In the genomic region with DNA sequence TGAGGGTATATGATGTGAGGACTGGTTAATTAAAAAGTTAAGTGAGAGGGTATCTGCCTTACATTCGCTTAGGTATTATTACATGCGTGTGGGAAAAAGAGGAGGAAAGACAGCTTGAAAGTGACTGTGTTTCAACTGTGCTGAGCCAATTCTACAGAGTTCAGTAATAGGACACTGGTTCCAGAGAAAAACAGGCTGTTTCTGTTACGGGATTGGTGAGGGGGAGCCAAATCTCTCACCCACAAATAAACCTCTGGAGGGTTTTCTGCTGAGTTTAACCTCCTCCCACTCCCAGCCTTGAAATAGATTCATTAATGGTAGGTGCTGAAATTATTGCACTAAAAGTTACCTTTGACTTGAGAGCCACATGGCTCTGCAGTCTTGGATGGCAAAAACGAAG, we compare ENCODE assay signal across 24 cellular contexts. TPM values are rescaled to one million over a fixed set of nuclear protein-coding genes. Genes with fewer than 3 reads are reported as not detected.
DNase-seq lines count a peak whose midpoint lies in the region; ATAC-seq, FAIRE-seq and TF ChIP-seq lines count a peak whose summit lies in the region.
"Had no signal": no experiment of that assay in that cellular context is flagged by ENCODE, and none has a peak within 500 bp of the region (broad histone marks: within the 10 kb centered on the region; RNA-seq: fewer than 3 reads in every experiment).

No MANE protein-coding gene starts in this region.

- peak in 1 of 3 donors; percentile 32 for DNase-seq in right cardiac atrium
- DNase-seq in right atrium auricular region (ENCODE audit: low spot score): no peak
- peak; percentile 27 for DNase-seq in left kidney (ENCODE audit: low read depth, low spot score)
- no peak for DNase-seq in activated CD8-positive, alpha-beta memory T cell treated with anti-CD3 and anti-CD28 coated beads, Interleukin-2, amount 10 ng/mL, durations not matched to agents 7 days and 5 days
- no peak for DNase-seq in RCC 7860 (ENCODE audit: low spot score)
- no peak for DNase-seq in left colon
- DNase-seq: AML-193; Caco-2; CD4-positive, alpha-beta T cell; GM23248; H7; HFFc6; IMR-90 had no signal

- H3K27me3 ChIP-seq in right cardiac atrium (ENCODE audit: control insufficient read depth, insufficient read depth): no peaks in the 10 kb centered on the region
- peaks cover 0 to 3% of the 10 kb centered on the region in 2 donors for H3K27me3 ChIP-seq in right atrium auricular region
- H3K27me3 ChIP-seq in Loucy (ENCODE audit: insufficient read depth, low read length, poor library complexity, severe bottlenecking): no peaks in the 10 kb centered on the region

- no peak overlapping the region for H3K27ac Mint-ChIP-seq in activated CD8-positive, alpha-beta memory T cell treated with anti-CD3 and anti-CD28 coated beads, Interleukin-2, amount 10 ng/mL, durations not matched to agents 7 days and 5 days
- H3K27ac Mint-ChIP-seq: CD4-positive, alpha-beta T cell; HFFc6 had no signal

- no peaks in the 10 kb centered on the region for H3K9me3 Mint-ChIP-seq in activated CD8-positive, alpha-beta memory T cell treated with anti-CD3 and anti-CD28 coated beads, Interleukin-2, amount 10 ng/mL, durations not matched to agents 7 days and 5 days (ENCODE audit: low read depth)
- H3K9me3 Mint-ChIP-seq: CD4-positive, alpha-beta T cell; HFFc6 had no signal

- H3K4me2 ChIP-seq in Loucy (ENCODE audit: low read depth, low read length, poor library complexity, severe bottlenecking): peak overlapping the region; percentile 73

- H3K27ac ChIP-seq in right cardiac atrium (ENCODE audit: low read length) (no peak overlapping the region), right atrium auricular region (no peak overlapping the region)
- H3K27ac ChIP-seq: C4-2B, GM23248, HL-60 had no signal

- 0 out of 2 replicates have a peak, but pooled peaks cover 9% of the 10 kb centered on the region for H3F3A ChIP-seq in Loucy (ENCODE audit: low read depth)

- H3K27me3 Mint-ChIP-seq in activated CD8-positive, alpha-beta memory T cell treated with anti-CD3 and anti-CD28 coated beads, Interleukin-2, amount 10 ng/mL, durations not matched to agents 7 days and 5 days: peaks cover 76% of the 10 kb centered on the region

- no peaks in the 10 kb centered on the region for H3K4me1 Mint-ChIP-seq in activated CD8-positive, alpha-beta memory T cell treated with anti-CD3 and anti-CD28 coated beads, Interleukin-2, amount 10 ng/mL, durations not matched to agents 7 days and 5 days

- H3K9ac ChIP-seq in Loucy (ENCODE audit: low read depth, low read length, poor library complexity, severe bottlenecking): no peak overlapping the region
- H3K9ac ChIP-seq: GM23248 had no signal

- TF ChIP-seq CTCF in right atrium auricular region (IDR thresholded peaks at IDR 0.05) (no peak), Loucy (conservative IDR thresholded peaks at IDR 0.05; ENCODE audit: low read length) (no peak)

- no peaks in the 10 kb centered on the region for H3K79me2 ChIP-seq in Loucy (ENCODE audit: insufficient read depth, low read length)

- H3K9me3 ChIP-seq in right cardiac atrium (ENCODE audit: control insufficient read depth, low read length) (no peaks in the 10 kb centered on the region), right atrium auricular region (no peaks in the 10 kb centered on the region), Loucy (ENCODE audit: insufficient read depth, low read depth, low read length) (no peaks in the 10 kb centered on the region)
- H3K9me3 ChIP-seq: Caco-2 had no signal

- intact Hi-C loops in right cardiac atrium (cut with DNase I): no loop called here
- intact Hi-C loops in left colon (cut with DNase I, micrococcal nuclease): no loop called here

- H3K36me3 ChIP-seq in right atrium auricular region (no peaks in the 10 kb centered on the region), Loucy (ENCODE audit: insufficient read depth, low read length) (no peaks in the 10 kb centered on the region)

- FAIRE-seq in RCC 7860 (lab: Jason Lieb, UNC): no peak
- FAIRE-seq: A204.1, D721Med, G401.6, GM12891, GM19239 had no signal

- H3K36me3 Mint-ChIP-seq in activated CD8-positive, alpha-beta memory T cell treated with anti-CD3 and anti-CD28 coated beads, Interleukin-2, amount 10 ng/mL, durations not matched to agents 7 days and 5 days: no peaks in the 10 kb centered on the region

- H3K4me1 ChIP-seq in right cardiac atrium (ENCODE audit: control insufficient read depth, insufficient read depth, low read length) (no peaks in the 10 kb centered on the region), right atrium auricular region (no peaks in the 10 kb centered on the region), Loucy (ENCODE audit: insufficient read depth, low read length, poor library complexity, severe bottlenecking) (peaks cover 34% of the 10 kb centered on the region)
- H3K4me1 ChIP-seq: Caco-2 had no signal

- ATAC-seq in right cardiac atrium: peak; percentile 26 to 92
- no peak for ATAC-seq in activated CD8-positive, alpha-beta memory T cell treated with anti-CD3 and anti-CD28 coated beads, Interleukin-2, amount 10 ng/mL, durations not matched to agents 7 days and 5 days
- no peak for ATAC-seq in left colon
- ATAC-seq: HCT116 had no signal

- WGBS in right cardiac atrium: 54% methylated on average over 4 of the region's 4 CpGs

- H4K20me1 ChIP-seq in Loucy (ENCODE audit: insufficient read depth, low read length, poor library complexity, severe bottlenecking): no peaks in the 10 kb centered on the region

- H2AFZ ChIP-seq in Loucy (ENCODE audit: low read length): 0 out of 2 replicates have a peak overlapping the region, but pooled peaks have one; percentile 3
- H2AFZ ChIP-seq: GM23248 had no signal

- CTCF ChIA-PET in activated CD8-positive, alpha-beta memory T cell treated with anti-CD3 and anti-CD28 coated beads, Interleukin-2, amount 10 ng/mL, durations not matched to agents 7 days and 5 days (lab: Charles Lee): interaction anchor here (0.6 kb wide), 1 partner anchor 67 kb away, joined by 3 read pairs; no protein-coding TSS in a partner anchor

- H3K4me3 Mint-ChIP-seq in activated CD8-positive, alpha-beta memory T cell treated with anti-CD3 and anti-CD28 coated beads, Interleukin-2, amount 10 ng/mL, durations not matched to agents 7 days and 5 days: no peak overlapping the region
- H3K4me3 Mint-ChIP-seq: CD4-positive, alpha-beta T cell; HFFc6 had no signal

- H3K9me2 ChIP-seq in Loucy (replicated peaks; ENCODE audit: low read depth, low read length): no peaks in the 10 kb centered on the region

- H3K4me3 ChIP-seq in right cardiac atrium (ENCODE audit: low read length) (no peak overlapping the region), right atrium auricular region (no peak overlapping the region), Loucy (ENCODE audit: low read length, poor library complexity, severe bottlenecking) (no peak overlapping the region)
- H3K4me3 ChIP-seq: GM23248 had no signal

RNA-seq across cellular contexts. Expression of a gene that starts 3.9 kb away (rescaled TPM):
- total RNA-seq in right cardiac atrium (not detected), right atrium auricular region (not detected), left colon (not detected)
- not detected for polyA plus RNA-seq in right cardiac atrium
- not detected for total RNA-seq in activated CD8-positive, alpha-beta memory T cell treated with anti-CD3 and anti-CD28 coated beads, Interleukin-2, amount 10 ng/mL, durations not matched to agents 7 days and 5 days
- total RNA-seq: Caco-2; CD4-positive, alpha-beta T cell; GM23248; H7; HFFc6; HT1080; IMR-90 had no signal
- polyA plus RNA-seq: BJ, GM23248, IMR-90 had no signal

RNA-seq across cellular contexts. Expression of a gene that starts 6.4 kb away (rescaled TPM):
- total RNA-seq in right cardiac atrium (under 1 TPM in 1 of 4 donors, not detected in 3; 0.21 TPM), right atrium auricular region (not detected), left colon (under 1 TPM in 1 of 2 donors, not detected in 1; 0.36 TPM)
- polyA plus RNA-seq in right cardiac atrium: 0.43 TPM
- total RNA-seq in activated CD8-positive, alpha-beta memory T cell treated with anti-CD3 and anti-CD28 coated beads, Interleukin-2, amount 10 ng/mL, durations not matched to agents 7 days and 5 days: not detected
- total RNA-seq: Caco-2; CD4-positive, alpha-beta T cell; GM23248; H7; HFFc6; HT1080; IMR-90 had no signal
- polyA plus RNA-seq: BJ, GM23248, IMR-90 had no signal

RNA-seq across cellular contexts. Expression of a gene that starts 20.8 kb away (rescaled TPM):
- total RNA-seq in right cardiac atrium (not detected), right atrium auricular region (not detected), left colon (not detected)
- not detected for polyA plus RNA-seq in right cardiac atrium
- total RNA-seq in activated CD8-positive, alpha-beta memory T cell treated with anti-CD3 and anti-CD28 coated beads, Interleukin-2, amount 10 ng/mL, durations not matched to agents 7 days and 5 days: not detected
- total RNA-seq: Caco-2; CD4-positive, alpha-beta T cell; GM23248; H7; HFFc6; HT1080; IMR-90 had no signal
- polyA plus RNA-seq: BJ, GM23248, IMR-90 had no signal

RNA-seq across cellular contexts. Expression of a gene that starts 23.8 kb away (rescaled TPM):
- total RNA-seq in right cardiac atrium (not detected), right atrium auricular region (not detected), left colon (not detected)
- polyA plus RNA-seq in right cardiac atrium: not detected
- not detected for total RNA-seq in activated CD8-positive, alpha-beta memory T cell treated with anti-CD3 and anti-CD28 coated beads, Interleukin-2, amount 10 ng/mL, durations not matched to agents 7 days and 5 days
- total RNA-seq: Caco-2; CD4-positive, alpha-beta T cell; GM23248; H7; HFFc6; HT1080; IMR-90 had no signal
- polyA plus RNA-seq: BJ, GM23248, IMR-90 had no signal

RNA-seq across cellular contexts. Expression of a gene that starts 46.5 kb away (rescaled TPM):
- total RNA-seq in right cardiac atrium (10 to 100 TPM; 65.8 to 79.5 (median 74.0) TPM), right atrium auricular region (10 to 100 TPM; 18.9 to 21.5 TPM), left colon (10 to 100 TPM; 25.1 to 38.9 TPM)
- polyA plus RNA-seq in right cardiac atrium: 71.8 TPM
- total RNA-seq in activated CD8-positive, alpha-beta memory T cell treated with anti-CD3 and anti-CD28 coated beads, Interleukin-2, amount 10 ng/mL, durations not matched to agents 7 days and 5 days: 10 to 100 TPM; 19.2 to 33.7 TPM

Comparison
In these comparisons a context has a peak if more than half of its experiments do, and no peak if none do; other contexts are left out.
1. ATAC-seq: peak in right cardiac atrium (2 of 2); none in activated CD8-positive, alpha-beta memory T cell treated with anti-CD3 and anti-CD28 coated beads, Interleukin-2, amount 10 ng/mL, durations not matched to agents 7 days and 5 days (single experiment) and left colon (single experiment).